In the genomic region with DNA sequence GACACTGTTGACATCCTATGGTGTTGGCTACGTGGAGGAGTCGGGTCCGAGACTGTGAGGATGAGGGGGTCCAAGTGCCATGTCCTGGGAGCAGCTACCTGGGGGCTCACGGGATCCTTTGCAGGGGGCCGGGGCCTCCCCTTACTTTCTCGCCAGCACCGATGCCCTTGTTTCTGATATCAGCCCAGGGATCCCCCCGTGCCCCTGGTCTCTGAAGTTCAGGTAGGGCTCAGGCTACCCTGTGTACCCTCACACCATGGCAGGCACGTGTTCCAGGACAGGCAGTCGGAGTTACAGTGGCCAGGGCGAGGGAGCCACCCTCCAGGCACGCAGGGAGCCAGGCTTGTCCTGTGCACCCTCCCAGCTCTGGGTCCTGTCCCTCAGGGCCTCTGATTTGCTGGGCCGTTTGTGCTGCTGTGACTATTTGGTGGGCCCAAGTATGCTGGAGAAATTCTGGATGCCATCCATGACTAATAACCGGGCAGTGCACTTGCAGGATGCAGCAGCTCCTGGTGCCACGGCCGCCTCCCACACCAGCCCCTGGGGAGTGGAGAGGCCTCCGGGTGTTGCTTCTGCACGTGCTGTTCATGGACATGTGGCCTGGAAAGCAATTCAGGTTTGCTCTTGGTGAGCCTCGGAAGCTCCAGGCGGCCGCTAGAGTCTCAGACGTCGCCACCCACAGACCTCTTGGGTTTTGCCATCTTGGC, we compare ENCODE assay signal across 26 cellular contexts.
"Had no signal": no experiment of that assay in that cellular context is flagged by ENCODE, and none has a peak within 500 bp of the region (broad histone marks: within the 10 kb centered on the region; RNA-seq: fewer than 3 reads in every experiment).

No MANE protein-coding gene starts in this region.

- H3K4me3 ChIP-seq: ascending aorta, body of pancreas, SJSA1 had no signal

- H3K4me1 Mint-ChIP-seq: activated naive CD4-positive, alpha-beta T cell treated with anti-CD3 and anti-CD28 coated beads, Interleukin-2, amount 50 U/mL, for 24 hours had no signal

- H3K27me3 ChIP-seq: ascending aorta had no signal

- ATAC-seq: activated CD4-positive, CD25-positive, alpha-beta regulatory T cell treated with anti-CD3 and anti-CD28 coated beads, Interleukin-2, amount 50 U/mL, for 24 hours; activated CD8-positive, alpha-beta T cell treated with anti-CD3 and anti-CD28 coated beads, Interleukin-2, amount 10 ng/mL, durations not matched to agents 7 days and 5 days; body of pancreas; Panc1 had no signal

- H3K4me3 Mint-ChIP-seq: activated CD8-positive, alpha-beta T cell treated with anti-CD3 and anti-CD28 coated beads, Interleukin-2, amount 10 ng/mL, durations not matched to agents 7 days and 5 days; activated naive CD4-positive, alpha-beta T cell treated with anti-CD3 and anti-CD28 coated beads, Interleukin-2, amount 50 U/mL, for 24 hours; activated T-helper 1 cell treated with anti-CD3 and anti-CD28 coated beads, Interleukin-12 subunit alpha, Interleukin-12 subunit beta, Interleukin-2, Interleukin-4 antibody, amounts not matched to agents 30 ng/mL and 10 ng/mL and 1 ng/mL, durations not matched to agents 14 hours and 24 hours and 36 hours; T-helper 1 cell treated with Interleukin-12 subunit alpha and Interleukin-12 subunit beta and Interleukin-4 antibody, amounts not matched to agents 30 μg/mL and 1 μg/mL, for 36 hours had no signal

- DNase-seq: activated CD4-positive, alpha-beta T cell treated with anti-CD3 and anti-CD28 coated beads for 4 hours; activated CD4-positive, alpha-beta T cell treated with anti-CD3 and anti-CD28 coated beads, Interleukin-2, amount 50 U/mL, for 4 hours; activated CD8-positive, alpha-beta memory T cell treated with anti-CD3 and anti-CD28 coated beads, Interleukin-2, amount 50 U/mL, for 48 hours; activated effector memory CD4-positive, alpha-beta T cell treated with Interleukin-2 at 50 U/mL for 16 hours; activated naive CD4-positive, alpha-beta T cell; activated T-cell treated with anti-CD3 and anti-CD28 coated beads, Interleukin-2, amount 50 U/mL, for 1 hour; body of pancreas; MM.1S; NCI-H1105 treated with DMSO at 0.1 percent for 48 hours; NCI-H1436 treated with DMSO at 0.1 percent for 48 hours; NCI-H187; NCI-H2081; NCI-H524 treated with DMSO at 0.1 percent for 48 hours; NCI-H774; NK-92 treated with Interleukin-12 subunit alpha and Interleukin-12 subunit beta, amount 100 ng/mL, for 24 hours; OCI-M1; SHP77 had no signal

- H3K36me3 ChIP-seq: ascending aorta, SJSA1 had no signal

- H3K27ac Mint-ChIP-seq: activated CD8-positive, alpha-beta T cell treated with anti-CD3 and anti-CD28 coated beads, Interleukin-2, amount 10 ng/mL, durations not matched to agents 7 days and 5 days; activated naive CD4-positive, alpha-beta T cell treated with anti-CD3 and anti-CD28 coated beads, Interleukin-2, amount 50 U/mL, for 24 hours; activated T-helper 1 cell treated with anti-CD3 and anti-CD28 coated beads, Interleukin-12 subunit alpha, Interleukin-12 subunit beta, Interleukin-2, Interleukin-4 antibody, amounts not matched to agents 30 ng/mL and 10 ng/mL and 1 ng/mL, durations not matched to agents 14 hours and 24 hours and 36 hours; T-helper 1 cell treated with Interleukin-12 subunit alpha and Interleukin-12 subunit beta and Interleukin-4 antibody, amounts not matched to agents 30 μg/mL and 1 μg/mL, for 36 hours had no signal

- H3K27me3 Mint-ChIP-seq: activated naive CD4-positive, alpha-beta T cell treated with anti-CD3 and anti-CD28 coated beads, Interleukin-2, amount 50 U/mL, for 24 hours had no signal

- H3K4me1 ChIP-seq: ascending aorta, body of pancreas, SJSA1 had no signal

- H3K9me3 ChIP-seq: ascending aorta, body of pancreas, SJSA1 had no signal

- H3K27ac ChIP-seq: ascending aorta, body of pancreas, RWPE1, SJSA1 had no signal

- H3K9me3 Mint-ChIP-seq: activated naive CD4-positive, alpha-beta T cell treated with anti-CD3 and anti-CD28 coated beads, Interleukin-2, amount 50 U/mL, for 24 hours; activated T-helper 1 cell treated with anti-CD3 and anti-CD28 coated beads, Interleukin-12 subunit alpha, Interleukin-12 subunit beta, Interleukin-2, Interleukin-4 antibody, amounts not matched to agents 30 ng/mL and 10 ng/mL and 1 ng/mL, durations not matched to agents 14 hours and 24 hours and 36 hours; T-helper 1 cell treated with Interleukin-12 subunit alpha and Interleukin-12 subunit beta and Interleukin-4 antibody, amounts not matched to agents 30 μg/mL and 1 μg/mL, for 36 hours had no signal

- H3K36me3 Mint-ChIP-seq: activated naive CD4-positive, alpha-beta T cell treated with anti-CD3 and anti-CD28 coated beads, Interleukin-2, amount 50 U/mL, for 24 hours had no signal
